9 cellular contexts compared by ENCODE assay signal in genomic region chr13:50531917-50532899, GRCh38.
A peak's percentile ranks its signal among the peaks of the same experiment; 100 is the strongest.
DNase-seq lines count a peak whose midpoint lies in the region; ATAC-seq, FAIRE-seq and TF ChIP-seq lines count a peak whose summit lies in the region.
"Had no signal": no experiment of that assay in that cellular context is flagged by ENCODE, and none has a peak within 500 bp of the region (broad histone marks: within the 10 kb centered on the region; RNA-seq: fewer than 3 reads in every experiment).

No MANE protein-coding gene starts in this region.

- no peak overlapping the region for H3K4me3 Mint-ChIP-seq in natural killer cell
- no peak overlapping the region for H3K4me3 Mint-ChIP-seq in natural killer cell treated with Interleukin-12 subunit alpha and Interleukin-12 subunit beta and Interleukin-15 and Interleukin-18, amount 100 ng/mL, for 72 hours
- H3K4me3 Mint-ChIP-seq in activated CD4-positive, alpha-beta memory T cell treated with anti-CD3 and anti-CD28 coated beads, Interleukin-2, amount 10 ng/mL, durations not matched to agents 7 days and 5 days = no peak overlapping the region

- H3K36me3 ChIP-seq in RWPE2 (ENCODE audit: low read depth) = no peaks in the 10 kb centered on the region

- peaks cover 5 to 12% of the 10 kb centered on the region in 2 donors for H3K9me3 Mint-ChIP-seq in natural killer cell
- H3K9me3 Mint-ChIP-seq in natural killer cell treated with Interleukin-12 subunit alpha and Interleukin-12 subunit beta and Interleukin-15 and Interleukin-18, amount 100 ng/mL, for 72 hours = peaks cover 15% of the 10 kb centered on the region
- H3K9me3 Mint-ChIP-seq in activated CD4-positive, alpha-beta memory T cell treated with anti-CD3 and anti-CD28 coated beads, Interleukin-2, amount 10 ng/mL, durations not matched to agents 7 days and 5 days = peaks cover 17% of the 10 kb centered on the region

- H3K4me1 Mint-ChIP-seq in natural killer cell = no peaks in the 10 kb centered on the region
- H3K4me1 Mint-ChIP-seq in natural killer cell treated with Interleukin-12 subunit alpha and Interleukin-12 subunit beta and Interleukin-15 and Interleukin-18, amount 100 ng/mL, for 72 hours (ENCODE audit: low read depth in 2 of 2) = peaks cover 36 to 40% of the 10 kb centered on the region in 2 donors
- H3K4me1 Mint-ChIP-seq in activated CD4-positive, alpha-beta memory T cell treated with anti-CD3 and anti-CD28 coated beads, Interleukin-2, amount 10 ng/mL, durations not matched to agents 7 days and 5 days = peaks cover 21% of the 10 kb centered on the region

- no peak for TF ChIP-seq POLR2A in GM12892 (IDR thresholded peaks at IDR 0.05; ENCODE audit: low read depth, low read length)

- H3K27ac Mint-ChIP-seq in natural killer cell = no peak overlapping the region
- H3K27ac Mint-ChIP-seq in natural killer cell treated with Interleukin-12 subunit alpha and Interleukin-12 subunit beta and Interleukin-15 and Interleukin-18, amount 100 ng/mL, for 72 hours = peak overlapping the region in 1 of 2 donors; percentile 12
- H3K27ac Mint-ChIP-seq in activated CD4-positive, alpha-beta memory T cell treated with anti-CD3 and anti-CD28 coated beads, Interleukin-2, amount 10 ng/mL, durations not matched to agents 7 days and 5 days = no peak overlapping the region

- ATAC-seq in natural killer cell = no peak
- no peak for ATAC-seq in natural killer cell treated with Interleukin-12 subunit alpha and Interleukin-12 subunit beta and Interleukin-15 and Interleukin-18, amount 100 ng/mL, for 72 hours
- no peak for ATAC-seq in RWPE2 (ENCODE audit: low read depth)
- ATAC-seq: esophagus mucosa had no signal

- FAIRE-seq in GM12892 (lab: Jason Lieb, UNC) = no peak

- CTCF ChIA-PET in activated CD4-positive, alpha-beta memory T cell treated with anti-CD3 and anti-CD28 coated beads, Interleukin-2, amount 10 ng/mL, durations not matched to agents 7 days and 5 days (lab: Charles Lee) = no interaction called here

- H3K27me3 ChIP-seq in RWPE2 (ENCODE audit: insufficient read depth, poor library complexity, severe bottlenecking) = no peaks in the 10 kb centered on the region

- H3K27me3 Mint-ChIP-seq in natural killer cell (ENCODE audit: low read depth in 2 of 2) = peaks cover 0 to 14% of the 10 kb centered on the region in 2 donors
- H3K27me3 Mint-ChIP-seq in natural killer cell treated with Interleukin-12 subunit alpha and Interleukin-12 subunit beta and Interleukin-15 and Interleukin-18, amount 100 ng/mL, for 72 hours = peaks cover 0 to 2% of the 10 kb centered on the region in 2 donors
- H3K27me3 Mint-ChIP-seq in activated CD4-positive, alpha-beta memory T cell treated with anti-CD3 and anti-CD28 coated beads, Interleukin-2, amount 10 ng/mL, durations not matched to agents 7 days and 5 days = peaks cover 5% of the 10 kb centered on the region

- H3K36me3 Mint-ChIP-seq in natural killer cell = peaks cover 33% of the 10 kb centered on the region
- peaks cover 26% of the 10 kb centered on the region for H3K36me3 Mint-ChIP-seq in natural killer cell treated with Interleukin-12 subunit alpha and Interleukin-12 subunit beta and Interleukin-15 and Interleukin-18, amount 100 ng/mL, for 72 hours
- peaks cover 6% of the 10 kb centered on the region for H3K36me3 Mint-ChIP-seq in activated CD4-positive, alpha-beta memory T cell treated with anti-CD3 and anti-CD28 coated beads, Interleukin-2, amount 10 ng/mL, durations not matched to agents 7 days and 5 days (ENCODE audit: low read depth)

- DNase-seq in natural killer cell = no peak
- DNase-seq in natural killer cell treated with Interleukin-12 subunit alpha and Interleukin-12 subunit beta and Interleukin-15 and Interleukin-18, amount 100 ng/mL, for 72 hours (ENCODE audit: low spot score) = no peak
- DNase-seq in RWPE2 (ENCODE audit: low spot score) = no peak
- DNase-seq in iris pigment epithelial cell (ENCODE audit: low read depth) = peak; percentile 42
- no peak for DNase-seq in stimulated activated naive CD4-positive, alpha-beta T cell (lab: John Stamatoyannopoulos, UW)
- no peak for DNase-seq in activated gamma-delta T cell treated with Interleukin-2 at 50 U/mL for 16 hours
- DNase-seq in activated CD4-positive, alpha-beta memory T cell treated with anti-CD3 and anti-CD28 coated beads, Interleukin-2, amount 10 ng/mL, durations not matched to agents 7 days and 5 days = no peak
- DNase-seq in GM12892 (ENCODE audit: insufficient read length) = no peak

- peaks cover 6% of the 10 kb centered on the region for H3K9me3 ChIP-seq in RWPE2 (ENCODE audit: severe bottlenecking)

- no peak overlapping the region for H3K4me3 ChIP-seq in RWPE2 (ENCODE audit: severe bottlenecking)

- POLR2A ChIA-PET in activated CD4-positive, alpha-beta memory T cell treated with anti-CD3 and anti-CD28 coated beads, Interleukin-2, amount 10 ng/mL, durations not matched to agents 7 days and 5 days (lab: Charles Lee) = no interaction called here

- no peak overlapping the region for H3K27ac ChIP-seq in RWPE2 (ENCODE audit: poor library complexity, severe bottlenecking)

- H3K4me1 ChIP-seq in RWPE2 (ENCODE audit: insufficient read depth, poor library complexity, severe bottlenecking) = peaks cover 15% of the 10 kb centered on the region

- intact Hi-C loops in natural killer cell (cut with micrococcal nuclease) = loop anchor here (1.0 to 5.0 kb wide), 4 partner anchors 269 to 556 kb away; no protein-coding TSS in a partner anchor

- peak; percentile 67 for TF ChIP-seq CTCF in natural killer cell (IDR thresholded peaks at IDR 0.05)
- TF ChIP-seq CTCF in RWPE2 (IDR thresholded peaks at IDR 0.05; ENCODE audit: poor library complexity, severe bottlenecking) = peak; percentile 70
